Comparison of ENCODE assay signal across 22 cellular contexts in the genomic region with DNA sequence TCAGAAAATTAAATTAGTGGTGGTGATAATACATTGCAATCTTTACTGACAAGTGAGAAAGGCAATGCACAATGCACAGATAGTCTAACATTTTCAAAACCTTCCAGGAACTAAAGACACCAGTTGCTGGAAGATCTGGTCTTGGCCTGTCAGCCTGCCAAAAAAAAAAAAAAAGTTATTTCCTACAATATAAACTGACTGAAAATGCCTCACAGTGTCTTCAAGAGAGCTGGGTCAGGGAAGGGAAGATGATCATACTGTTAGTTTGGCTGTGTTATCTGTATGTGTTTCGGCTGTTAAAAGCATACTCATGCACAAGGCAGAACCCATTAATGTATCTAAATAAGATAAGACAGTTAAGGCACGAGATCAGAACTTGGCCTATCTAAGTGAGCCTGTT.
"Had no signal": no experiment of that assay in that cellular context is flagged by ENCODE, and none has a peak within 500 bp of the region (broad histone marks: within the 10 kb centered on the region; RNA-seq: fewer than 3 reads in every experiment).

No MANE protein-coding gene starts in this region.

- H3K27me3 ChIP-seq: brain microvascular endothelial cell, neutrophil, pancreas, sigmoid colon, spleen, upper lobe of right lung had no signal

- H3K4me1 ChIP-seq: pancreas, spleen, upper lobe of right lung had no signal

- ATAC-seq: activated CD8-positive, alpha-beta T cell treated with anti-CD3 and anti-CD28 coated beads, Interleukin-2, amount 10 ng/mL, durations not matched to agents 7 days and 5 days; naive thymus-derived CD8-positive, alpha-beta T cell; pancreas; stimulated activated memory B cell treated with anti-CD40 and anti-IgM and Interleukin-4, amounts not matched to agents 10 μg/mL and 1 μg/mL and 100 μg/mL, for 72 hours; upper lobe of right lung had no signal

- H3K27ac ChIP-seq: brain microvascular endothelial cell, neutrophil, pancreas, spleen, thoracic aorta, upper lobe of right lung had no signal

- H3K9me3 ChIP-seq: neutrophil, pancreas, sigmoid colon, spleen, thoracic aorta, upper lobe of right lung had no signal

- H3K36me3 ChIP-seq: brain microvascular endothelial cell, neutrophil, pancreas, sigmoid colon, spleen, thoracic aorta, upper lobe of right lung had no signal

- H3K4me3 ChIP-seq: pancreas, sigmoid colon, spleen, thoracic aorta, upper lobe of right lung had no signal

- DNase-seq: activated B cell treated with CpG ODN at 0.5 μM for 24 hours; activated CD4-positive, alpha-beta T cell treated with anti-CD3 and anti-CD28 coated beads for 4 hours; activated CD8-positive, alpha-beta T cell treated with anti-CD3 and anti-CD28 coated beads, Interleukin-2, amount 10 ng/mL, durations not matched to agents 7 days and 5 days; activated naive CD4-positive, alpha-beta T cell treated with Interleukin-2 at 50 U/mL for 16 hours; activated T-cell treated with anti-CD3 and anti-CD28 coated beads, Interleukin-2, amount 50 U/mL, for 24 hours; aorta; brain microvascular endothelial cell; cerebellar nuclear complex; effector CD8-positive, alpha-beta T cell; foreskin melanocyte; glutamatergic neuron; mesendoderm; naive thymus-derived CD8-positive, alpha-beta T cell; pancreas; sigmoid colon; spleen; stimulated activated CD4-positive, alpha-beta T cell treated with anti-CD3 and anti-CD28 coated beads, Interleukin-4, amount 100 ng/mL, for 4 hours; T1000; upper lobe of right lung had no signal
